In genomic region chrX:154090731-154091130, GRCh38 we compare ENCODE assay signal across 18 cellular contexts. TPM values are rescaled to one million over a fixed set of nuclear protein-coding genes. Genes with fewer than 3 reads are reported as not detected.
DNase-seq lines count a peak whose midpoint lies in the region; TF ChIP-seq lines count a peak whose summit lies in the region.
"Had no signal": no experiment of that assay in that cellular context is flagged by ENCODE, and none has a peak within 500 bp of the region (broad histone marks: within the 10 kb centered on the region; RNA-seq: fewer than 3 reads in every experiment).

No MANE protein-coding gene starts in this region.

- POLR2A ChIA-PET in CD8-positive, alpha-beta memory T cell (lab: Charles Lee), result no interaction called here

- peaks cover 0 to 12% of the 10 kb centered on the region in 2 donors for H3K27me3 Mint-ChIP-seq in CD8-positive, alpha-beta memory T cell
- H3K27me3 Mint-ChIP-seq in brain, result no peaks in the 10 kb centered on the region

- TF ChIP-seq CTCF in brain (conservative IDR thresholded peaks at IDR 0.05), result no peak

- H3K9me3 Mint-ChIP-seq in CD8-positive, alpha-beta memory T cell, result no peaks in the 10 kb centered on the region
- H3K9me3 Mint-ChIP-seq in brain, result peaks cover 0 to 6% (median 0%) of the 10 kb centered on the region in 5 experiments

- CTCF ChIA-PET in CD8-positive, alpha-beta memory T cell (lab: Charles Lee), result no interaction called here

- H3K36me3 Mint-ChIP-seq in CD8-positive, alpha-beta memory T cell, result peaks cover 0 to 43% (median 6%) of the 10 kb centered on the region in 3 donors
- H3K36me3 Mint-ChIP-seq in brain, result peaks cover 42% of the 10 kb centered on the region

- H3K9me3 ChIP-seq in CD8-positive, alpha-beta memory T cell (ENCODE audit: low read length), result no peaks in the 10 kb centered on the region
- H3K9me3 ChIP-seq: BLaER1, breast epithelium, pancreas had no signal

- H3K36me3 ChIP-seq in CD8-positive, alpha-beta memory T cell (ENCODE audit: insufficient read depth, low read length), result peaks cover 8% of the 10 kb centered on the region
- H3K36me3 ChIP-seq: breast epithelium, pancreas had no signal

- H3K27ac ChIP-seq in CD8-positive, alpha-beta memory T cell (ENCODE audit: low read depth, low read length), result no peak overlapping the region
- H3K27ac ChIP-seq: BLaER1 had no signal

- H3K27ac Mint-ChIP-seq in CD8-positive, alpha-beta memory T cell, result peak overlapping the region in 7 of 8 donors; percentile 31 to 97 (median 75)
- H3K27ac Mint-ChIP-seq in brain, result peak overlapping the region in 4 of 5 experiments; percentile 9 to 83 (median 57)

- no peak overlapping the region for H3K4me3 ChIP-seq in CD8-positive, alpha-beta memory T cell (ENCODE audit: low read length)
- H3K4me3 ChIP-seq: BLaER1, breast epithelium, pancreas had no signal

- DNase-seq in Ammon's horn (ENCODE audit: low spot score), result peak; percentile 73
- no peak for DNase-seq in CD8-positive, alpha-beta memory T cell
- peak; percentile 78 for DNase-seq in medulla oblongata (ENCODE audit: extremely low spot score)
- no peak for DNase-seq in activated CD4-positive, CD25-positive, alpha-beta regulatory T cell (lab: John Stamatoyannopoulos, UW)
- no peak for DNase-seq in NCI-H1694 (lab: John Stamatoyannopoulos, UW)
- DNase-seq in NCI-H510A treated with DMSO at 0.1 percent for 48 hours (lab: John Stamatoyannopoulos, UW), result no peak
- no peak for DNase-seq in SIG-M5 treated with dmso at 0.1 percent for 504 hours (lab: John Stamatoyannopoulos, UW; ENCODE audit: unreplicated experiment)
- DNase-seq: activated CD4-positive, alpha-beta T cell treated with anti-CD3 and anti-CD28 coated beads for 48 hours; activated gamma-delta T cell; DMS79; effector memory CD4-positive, alpha-beta T cell; MM.1S; NCI-H774; pancreas had no signal

- H3K27me3 ChIP-seq in CD8-positive, alpha-beta memory T cell (ENCODE audit: insufficient read depth, low read length, poor library complexity, severe bottlenecking), result no peaks in the 10 kb centered on the region

- H3K4me1 Mint-ChIP-seq in CD8-positive, alpha-beta memory T cell, result peaks cover 56 to 73% (median 66%) of the 10 kb centered on the region in 3 donors
- H3K4me1 Mint-ChIP-seq in brain, result peaks cover 50% of the 10 kb centered on the region

- H3K4me1 ChIP-seq in CD8-positive, alpha-beta memory T cell (ENCODE audit: insufficient read depth, low read length), result peaks cover 48% of the 10 kb centered on the region

- peak overlapping the region in 5 of 7 donors; percentile 18 to 47 (median 30) for H3K4me3 Mint-ChIP-seq in CD8-positive, alpha-beta memory T cell
- peak overlapping the region in 3 of 5 experiments; percentile 16 to 29 (median 19) for H3K4me3 Mint-ChIP-seq in brain

RNA-seq across cellular contexts. Expression of gene MECP2, which starts 6.8 kb away (rescaled TPM):
- 100 to 1,000 TPM in 1 of 2 experiments, 10 to 100 TPM in 1; 49.5 to 120 TPM for total RNA-seq in CD8-positive, alpha-beta memory T cell
- 24.3 TPM for polyA plus RNA-seq in CD8-positive, alpha-beta memory T cell
- 40.8 TPM for polyA plus RNA-seq in brain (ENCODE audit: insufficient read depth, low read depth, low replicate concordance)

RNA-seq across cellular contexts. Expression of gene OPN1LW, which starts 53.3 kb away (rescaled TPM):
- not detected for total RNA-seq in CD8-positive, alpha-beta memory T cell
- not detected for polyA plus RNA-seq in CD8-positive, alpha-beta memory T cell
- polyA plus RNA-seq in brain (ENCODE audit: insufficient read depth, low read depth, low replicate concordance), result not detected
- total RNA-seq: breast epithelium, fibroblast of villous mesenchyme, pancreas had no signal
- polyA plus RNA-seq: pancreas had no signal

Comparison
In these comparisons a context has a peak if more than half of its experiments do, and no peak if none do; other contexts are left out.
1. DNase-seq: peak in Ammon's horn (single experiment) and medulla oblongata (single experiment); none in CD8-positive, alpha-beta memory T cell (0 of 5), activated CD4-positive, CD25-positive, alpha-beta regulatory T cell (0 of 4), NCI-H1694 (single experiment), NCI-H510A treated with DMSO at 0.1 percent for 48 hours (single experiment) and SIG-M5 treated with dmso at 0.1 percent for 504 hours (single experiment).